19 cellular contexts compared by ENCODE assay signal in genomic region chr16:47052666-47053640, GRCh38.
"Had no signal": no experiment of that assay in that cellular context is flagged by ENCODE, and none has a peak within 500 bp of the region (broad histone marks: within the 10 kb centered on the region; RNA-seq: fewer than 3 reads in every experiment).

No MANE protein-coding gene starts in this region.

- H3K4me1 Mint-ChIP-seq: activated CD4-positive, alpha-beta T cell treated with anti-CD3 and anti-CD28 coated beads for 36 hours; activated naive CD4-positive, alpha-beta T cell treated with anti-CD3 and anti-CD28 coated beads, Interleukin-2, amount 10 ng/mL, durations not matched to agents 7 days and 5 days; activated naive CD8-positive, alpha-beta T cell treated with anti-CD3 and anti-CD28 coated beads for 36 hours had no signal

- H3K4me3 Mint-ChIP-seq: activated CD4-positive, alpha-beta T cell treated with anti-CD3 and anti-CD28 coated beads for 36 hours; activated CD8-positive, alpha-beta T cell treated with anti-CD3 and anti-CD28 coated beads for 36 hours; activated naive CD4-positive, alpha-beta T cell treated with anti-CD3 and anti-CD28 coated beads, Interleukin-2, amount 10 ng/mL, durations not matched to agents 7 days and 5 days; activated naive CD8-positive, alpha-beta T cell treated with anti-CD3 and anti-CD28 coated beads for 36 hours; activated T-cell treated with anti-CD3 and anti-CD28 coated beads, Interleukin-2, amount 50 U/mL, for 72 hours had no signal

- H3K9me3 Mint-ChIP-seq: activated CD8-positive, alpha-beta T cell treated with anti-CD3 and anti-CD28 coated beads for 36 hours; activated naive CD4-positive, alpha-beta T cell treated with anti-CD3 and anti-CD28 coated beads, Interleukin-2, amount 10 ng/mL, durations not matched to agents 7 days and 5 days; activated naive CD8-positive, alpha-beta T cell treated with anti-CD3 and anti-CD28 coated beads for 36 hours; activated T-cell treated with anti-CD3 and anti-CD28 coated beads, Interleukin-2, amount 50 U/mL, for 72 hours; activated T-helper 2 cell treated with anti-CD3 and anti-CD28 coated beads, Interferon-gamma antibody, Interleukin-2, Interleukin-4, amounts not matched to agents 10 μg/mL and 5 μg/mL and 100 μg/mL, durations not matched to agents 14 hours and 24 hours and 36 hours had no signal

- H3K27me3 Mint-ChIP-seq: activated CD4-positive, alpha-beta T cell treated with anti-CD3 and anti-CD28 coated beads for 36 hours; activated naive CD4-positive, alpha-beta T cell treated with anti-CD3 and anti-CD28 coated beads, Interleukin-2, amount 10 ng/mL, durations not matched to agents 7 days and 5 days; activated naive CD8-positive, alpha-beta T cell treated with anti-CD3 and anti-CD28 coated beads for 36 hours had no signal

- ATAC-seq: activated CD4-positive, alpha-beta T cell treated with anti-CD3 and anti-CD28 coated beads for 36 hours; activated CD8-positive, alpha-beta T cell treated with anti-CD3 and anti-CD28 coated beads for 36 hours; activated T-cell treated with anti-CD3 and anti-CD28 coated beads, Interleukin-2, amount 50 U/mL, for 72 hours; PC-3 had no signal

- H3K36me3 Mint-ChIP-seq: activated naive CD4-positive, alpha-beta T cell treated with anti-CD3 and anti-CD28 coated beads, Interleukin-2, amount 10 ng/mL, durations not matched to agents 7 days and 5 days; activated naive CD8-positive, alpha-beta T cell treated with anti-CD3 and anti-CD28 coated beads for 36 hours had no signal

- DNase-seq: activated CD4-positive, alpha-beta T cell treated with anti-CD3 and anti-CD28 coated beads for 36 hours; activated CD4-positive, CD25-positive, alpha-beta regulatory T cell; activated CD8-positive, alpha-beta memory T cell treated with anti-CD3 and anti-CD28 coated beads, Interleukin-2, amount 50 U/mL, for 4 hours; activated CD8-positive, alpha-beta T cell treated with anti-CD3 and anti-CD28 coated beads for 36 hours; activated gamma-delta T cell treated with Interleukin-2 at 50 U/mL for 16 hours; activated naive CD4-positive, alpha-beta T cell treated with anti-CD3 and anti-CD28 coated beads, Interleukin-2, amount 10 ng/mL, durations not matched to agents 7 days and 5 days; activated naive CD8-positive, alpha-beta T cell treated with anti-CD3 and anti-CD28 coated beads for 36 hours; activated T-cell treated with anti-CD3 and anti-CD28 coated beads, Interleukin-2, amount 50 U/mL, for 72 hours; MM.1S; NCI-H1105 treated with DMSO at 0.1 percent for 48 hours; NCI-H146; NCI-H187 treated with DMSO at 0.1 percent for 48 hours; NCI-H2081 treated with DMSO at 0.1 percent for 48 hours; NCI-H446; NCI-H524; PC-3; SIG-M5 had no signal

- H3K27ac Mint-ChIP-seq: activated CD4-positive, alpha-beta T cell treated with anti-CD3 and anti-CD28 coated beads for 36 hours; activated CD8-positive, alpha-beta T cell treated with anti-CD3 and anti-CD28 coated beads for 36 hours; activated naive CD4-positive, alpha-beta T cell treated with anti-CD3 and anti-CD28 coated beads, Interleukin-2, amount 10 ng/mL, durations not matched to agents 7 days and 5 days; activated naive CD8-positive, alpha-beta T cell treated with anti-CD3 and anti-CD28 coated beads for 36 hours; activated T-cell treated with anti-CD3 and anti-CD28 coated beads, Interleukin-2, amount 50 U/mL, for 72 hours; activated T-helper 2 cell treated with anti-CD3 and anti-CD28 coated beads, Interferon-gamma antibody, Interleukin-2, Interleukin-4, amounts not matched to agents 10 μg/mL and 5 μg/mL and 100 μg/mL, durations not matched to agents 14 hours and 24 hours and 36 hours had no signal

- H3K27ac ChIP-seq: VCaP had no signal
